ENCODE assay signal across 12 cellular contexts in genomic region chr19:40241809-40242384, GRCh38. TPM values are rescaled to one million over a fixed set of nuclear protein-coding genes. Genes with fewer than 3 reads are reported as not detected.
A peak's percentile ranks its signal among the peaks of the same experiment; 100 is the strongest.
DNase-seq lines count a peak whose midpoint lies in the region; ATAC-seq and TF ChIP-seq lines count a peak whose summit lies in the region.
"Had no signal": no experiment of that assay in that cellular context is flagged by ENCODE, and none has a peak within 500 bp of the region (broad histone marks: within the 10 kb centered on the region; RNA-seq: fewer than 3 reads in every experiment).

No MANE protein-coding gene starts in this region.

- POLR2A ChIA-PET in HEK293 (lab: Yijun Ruan, JAX), result no interaction called here

- CTCF ChIA-PET in HEK293 (lab: Yijun Ruan, JAX), result interaction anchor here (2.0 kb wide), 1 partner anchor 102 kb away, joined by 5 read pairs; no protein-coding TSS in a partner anchor

- H3K27ac ChIP-seq in HEK293 (ENCODE audit: extremely low read depth, low read depth, low read length), result peak overlapping the region; percentile 30; the same call in 1 of the 2 replicates
- H3K27ac ChIP-seq: colonic mucosa had no signal

- H3K9me3 Mint-ChIP-seq in stimulated activated memory B cell treated with anti-CD40 and anti-IgM and Interleukin-4, amounts not matched to agents 10 μg/mL and 1 μg/mL and 100 μg/mL, for 72 hours, result no peaks in the 10 kb centered on the region
- H3K9me3 Mint-ChIP-seq: activated CD4-positive, alpha-beta T cell treated with anti-CD3 and anti-CD28 coated beads, Interleukin-2, amount 10 ng/mL, durations not matched to agents 24 days and 14 days; activated T-helper 2 cell treated with anti-CD3 and anti-CD28 coated beads, Interferon-gamma antibody, Interleukin-2, Interleukin-4, amounts not matched to agents 10 μg/mL and 5 μg/mL and 100 μg/mL, durations not matched to agents 14 hours and 24 hours and 36 hours had no signal

- DNase-seq in dermis blood vessel endothelial cell (peak; percentile 92), inferior parietal cortex (ENCODE audit: extremely low spot score) (peak; percentile 88), putamen (ENCODE audit: low spot score) (peak; percentile 92), NCI-H226 (no peak)
- DNase-seq: activated CD4-positive, alpha-beta T cell treated with anti-CD3 and anti-CD28 coated beads, Interleukin-2, amount 10 ng/mL, durations not matched to agents 24 days and 14 days; colonic mucosa; NCI-H2107 had no signal

- H3K4me1 ChIP-seq in HEK293 (ENCODE audit: control insufficient read depth, insufficient read depth, low read length), result peaks cover 3% of the 10 kb centered on the region; the same call in 1 of the 2 replicates
- H3K4me1 ChIP-seq: colonic mucosa had no signal

- H3K27me3 Mint-ChIP-seq in stimulated activated memory B cell treated with anti-CD40 and anti-IgM and Interleukin-4, amounts not matched to agents 10 μg/mL and 1 μg/mL and 100 μg/mL, for 72 hours, result no peaks in the 10 kb centered on the region
- H3K27me3 Mint-ChIP-seq: activated CD4-positive, alpha-beta T cell treated with anti-CD3 and anti-CD28 coated beads, Interleukin-2, amount 10 ng/mL, durations not matched to agents 24 days and 14 days had no signal

- H3K36me3 ChIP-seq in HEK293 (ENCODE audit: control insufficient read depth in 2 of 2, insufficient read depth in 1 of 2, low read length in 2 of 2), result peaks cover 73 to 77% of the 10 kb centered on the region in 2 experiments

- no peaks in the 10 kb centered on the region for H3K4me1 Mint-ChIP-seq in stimulated activated memory B cell treated with anti-CD40 and anti-IgM and Interleukin-4, amounts not matched to agents 10 μg/mL and 1 μg/mL and 100 μg/mL, for 72 hours

- peaks cover 41% of the 10 kb centered on the region for H3K36me3 Mint-ChIP-seq in stimulated activated memory B cell treated with anti-CD40 and anti-IgM and Interleukin-4, amounts not matched to agents 10 μg/mL and 1 μg/mL and 100 μg/mL, for 72 hours

- no peak overlapping the region for H3K27ac Mint-ChIP-seq in stimulated activated memory B cell treated with anti-CD40 and anti-IgM and Interleukin-4, amounts not matched to agents 10 μg/mL and 1 μg/mL and 100 μg/mL, for 72 hours
- H3K27ac Mint-ChIP-seq: activated CD4-positive, alpha-beta T cell treated with anti-CD3 and anti-CD28 coated beads, Interleukin-2, amount 10 ng/mL, durations not matched to agents 24 days and 14 days; activated T-helper 2 cell treated with anti-CD3 and anti-CD28 coated beads, Interferon-gamma antibody, Interleukin-2, Interleukin-4, amounts not matched to agents 10 μg/mL and 5 μg/mL and 100 μg/mL, durations not matched to agents 14 hours and 24 hours and 36 hours had no signal

- no peak overlapping the region for H3K4me3 ChIP-seq in HEK293 (ENCODE audit: low read depth, low read length)
- H3K4me3 ChIP-seq: colonic mucosa had no signal

- no peak overlapping the region for H3K4me3 Mint-ChIP-seq in stimulated activated memory B cell treated with anti-CD40 and anti-IgM and Interleukin-4, amounts not matched to agents 10 μg/mL and 1 μg/mL and 100 μg/mL, for 72 hours
- H3K4me3 Mint-ChIP-seq: activated CD4-positive, alpha-beta T cell treated with anti-CD3 and anti-CD28 coated beads, Interleukin-2, amount 10 ng/mL, durations not matched to agents 24 days and 14 days had no signal

- no peaks in the 10 kb centered on the region for H3K9me3 ChIP-seq in HEK293 (ENCODE audit: control insufficient read depth, insufficient read depth, low read depth, low read length)
- H3K9me3 ChIP-seq: colonic mucosa had no signal

- ATAC-seq in HG02571 (IDR thresholded peaks at IDR 0.05; ENCODE audit: unreplicated experiment), result no peak
- no peak for ATAC-seq in GM21786 (IDR thresholded peaks at IDR 0.05; ENCODE audit: unreplicated experiment)
- no peak for ATAC-seq in stimulated activated memory B cell treated with anti-CD40 and anti-IgM and Interleukin-4, amounts not matched to agents 10 μg/mL and 1 μg/mL and 100 μg/mL, for 72 hours

- no peak for TF ChIP-seq CTCF in HEK293 (tag by site-specific recombination; IDR thresholded peaks at IDR 0.05)

TF ChIP-seq in HEK293, 187 proteins besides CTCF, POLR2A, EP300 and RAD21:
- TF ChIP-seq EGR2 (tag by site-specific recombination; IDR thresholded peaks at IDR 0.05; ENCODE audit: low read depth), result peak; percentile 44; the same call in 1 of the 2 replicates
- TF ChIP-seq ZFHX2 (tag by site-specific recombination; conservative IDR thresholded peaks at IDR 0.05), result peak; percentile 32; the same call in 1 of the 2 replicates
- TF ChIP-seq ZBTB20 (tag by site-specific recombination; IDR thresholded peaks at IDR 0.05), result no peak
- TF ChIP-seq ZNF138 (tag by site-specific recombination; IDR thresholded peaks at IDR 0.05; ENCODE audit: borderline replicate concordance), result no peak
- no peak for TF ChIP-seq ZNF16 (tag by site-specific recombination; IDR thresholded peaks at IDR 0.05; ENCODE audit: low read depth)
- no peak for TF ChIP-seq PRDM2 (tag by site-specific recombination; IDR thresholded peaks at IDR 0.05; ENCODE audit: borderline replicate concordance)
- no peak for TF ChIP-seq PRDM6 (tag by site-specific recombination; IDR thresholded peaks at IDR 0.05)
- TF ChIP-seq ZNF221 (tag by site-specific recombination; IDR thresholded peaks at IDR 0.05; ENCODE audit: borderline replicate concordance), result no peak
- TF ChIP-seq KLF1 (tag by site-specific recombination; IDR thresholded peaks at IDR 0.05), result no peak
- TF ChIP-seq ZNF266 (tag by site-specific recombination; IDR thresholded peaks at IDR 0.05; ENCODE audit: low read depth), result no peak
- TF ChIP-seq ZNF747 (tag by site-specific recombination; IDR thresholded peaks at IDR 0.05), result no peak
- no peak for TF ChIP-seq ZNF629 (tag by site-specific recombination; IDR thresholded peaks at IDR 0.05)

RNA-seq across cellular contexts. Expression of gene CCNP, which starts 15.4 kb away (rescaled TPM):
- 0.09 and 0.34 TPM in 2 replicates for total RNA-seq in dermis blood vessel endothelial cell

RNA-seq across cellular contexts. Expression of gene TTC9B, which starts 23.7 kb away (rescaled TPM):
- not detected in 2 replicates for total RNA-seq in dermis blood vessel endothelial cell
- total RNA-seq: activated CD4-positive, alpha-beta T cell treated with anti-CD3 and anti-CD28 coated beads, Interleukin-2, amount 10 ng/mL, durations not matched to agents 24 days and 14 days; activated T-helper 2 cell treated with anti-CD3 and anti-CD28 coated beads, Interferon-gamma antibody, Interleukin-2, Interleukin-4, amounts not matched to agents 10 μg/mL and 5 μg/mL and 100 μg/mL, durations not matched to agents 14 hours and 24 hours and 36 hours had no signal

RNA-seq across cellular contexts. Expression of gene AKT2, which starts 43.2 kb away (rescaled TPM):
- 37.3 and 45.8 TPM in 2 replicates for total RNA-seq in dermis blood vessel endothelial cell

RNA-seq across cellular contexts. Expression of gene MAP3K10, which starts 50.7 kb away (rescaled TPM):
- total RNA-seq in dermis blood vessel endothelial cell, result 6.5 and 8.8 TPM in 2 replicates
